ENCODE assay signal across 13 cellular contexts in genomic region chr20:46893877-46894578, GRCh38. TPM values are rescaled to one million over a fixed set of nuclear protein-coding genes. Genes with fewer than 3 reads are reported as not detected.
DNase-seq lines count a peak whose midpoint lies in the region; ATAC-seq, FAIRE-seq and TF ChIP-seq lines count a peak whose summit lies in the region.
"Had no signal": no experiment of that assay in that cellular context is flagged by ENCODE, and none has a peak within 500 bp of the region (broad histone marks: within the 10 kb centered on the region; RNA-seq: fewer than 3 reads in every experiment).

No MANE protein-coding gene starts in this region.

- H3K4me3 Mint-ChIP-seq in HFFc6 = peak overlapping the region; percentile 29; the same call in 1 of the 2 replicates

- peak overlapping the region; percentile 39 for H2AFZ ChIP-seq in osteoblast (ENCODE audit: low read length)

- H3K27ac Mint-ChIP-seq in HFFc6 = no peak overlapping the region

- TF ChIP-seq POLR2A in Peyer's patch (IDR thresholded peaks at IDR 0.05) = no peak

- FAIRE-seq in bronchial epithelial cell (lab: Jason Lieb, UNC) = no peak

- peaks cover 53% of the 10 kb centered on the region for H3K27me3 Mint-ChIP-seq in HFFc6 (ENCODE audit: insufficient read depth)

- peak overlapping the region; percentile 64 for H3K4me2 ChIP-seq in osteoblast (ENCODE audit: insufficient read depth, low read length)

- no peak overlapping the region for H3K27ac ChIP-seq in AG04450 (ENCODE audit: low read depth, low read length)
- no peak overlapping the region for H3K27ac ChIP-seq in osteoblast (ENCODE audit: low read depth, low read length)
- no peak overlapping the region for H3K27ac ChIP-seq in Peyer's patch
- H3K27ac ChIP-seq: brain microvascular endothelial cell had no signal

- H3K4me3 ChIP-seq in AG04450 (ENCODE audit: low read depth, low read length) = peak overlapping the region; percentile 70
- H3K4me3 ChIP-seq in bronchial epithelial cell (ENCODE audit: low read depth, low read length) = peak overlapping the region; percentile 61
- H3K4me3 ChIP-seq in osteoblast (ENCODE audit: insufficient read depth, low read length) = peak overlapping the region; percentile 55
- peak overlapping the region in 2 of 4 donors; percentile 27 to 36 for H3K4me3 ChIP-seq in Peyer's patch

- no peak for TF ChIP-seq CTCF in AG04450 (IDR thresholded peaks at IDR 0.05; ENCODE audit: low read depth, low read length)
- TF ChIP-seq CTCF in HFFc6 (IDR thresholded peaks at IDR 0.05) = no peak
- no peak for TF ChIP-seq CTCF in bronchial epithelial cell (IDR thresholded peaks at IDR 0.05; ENCODE audit: insufficient read depth, low read length, severe bottlenecking)
- TF ChIP-seq CTCF in osteoblast (IDR thresholded peaks at IDR 0.05; ENCODE audit: extremely low read depth, low read depth, low read length) = no peak
- TF ChIP-seq CTCF in Peyer's patch (IDR thresholded peaks at IDR 0.05) = no peak

- H3K36me3 ChIP-seq in bronchial epithelial cell (ENCODE audit: control insufficient read depth, insufficient read depth, low read length) (no peaks in the 10 kb centered on the region), osteoblast (ENCODE audit: insufficient read depth, low read length) (no peaks in the 10 kb centered on the region), Peyer's patch (no peaks in the 10 kb centered on the region)
- H3K36me3 ChIP-seq: brain microvascular endothelial cell had no signal

- H3K79me2 ChIP-seq in osteoblast (ENCODE audit: insufficient read depth, low read length) = peaks cover 6% of the 10 kb centered on the region

- ATAC-seq in SK-N-SH treated with all-trans-retinoic acid at 6 μM for 48 hours = no peak
- ATAC-seq in HG02852 (IDR thresholded peaks at IDR 0.05; ENCODE audit: unreplicated experiment) = no peak

- H3K36me3 Mint-ChIP-seq in HFFc6 (ENCODE audit: low read depth) = no peaks in the 10 kb centered on the region

- DNase-seq in AG04450 (ENCODE audit: low read depth, low spot score) = no peak
- no peak for DNase-seq in HFFc6
- peak; percentile 52 for DNase-seq in bronchial epithelial cell (ENCODE audit: low read depth)
- peak; percentile 52 for DNase-seq in osteoblast (ENCODE audit: insufficient read length, low spot score, missing footprints)
- DNase-seq in Peyer's patch = no peak
- DNase-seq in HT-29 (ENCODE audit: low spot score) = no peak
- DNase-seq: activated CD8-positive, alpha-beta memory T cell treated with anti-CD3 and anti-CD28 coated beads, Interleukin-2, amount 50 U/mL, for 4 hours; brain microvascular endothelial cell; KBM-7; T-helper 2 cell had no signal

- H3K9me3 Mint-ChIP-seq in HFFc6 = peaks cover 8% of the 10 kb centered on the region

- CTCF ChIA-PET in AG04450 (lab: Charles Lee) = no interaction called here

- H3K4me1 ChIP-seq in osteoblast (ENCODE audit: insufficient read depth, low read length) (no peaks in the 10 kb centered on the region), Peyer's patch (peaks cover 0 to 13% (median 0%) of the 10 kb centered on the region in 4 donors)

- H3K4me1 Mint-ChIP-seq in HFFc6 (ENCODE audit: low read depth) = no peaks in the 10 kb centered on the region

- POLR2A ChIA-PET in AG04450 (lab: Yijun Ruan, JAX) = no interaction called here

- H4K20me1 ChIP-seq in osteoblast (ENCODE audit: insufficient read depth, low read length) = no peaks in the 10 kb centered on the region

- H3K9me3 ChIP-seq in AG04450 (ENCODE audit: control insufficient read depth, insufficient read depth, low read length) (no peaks in the 10 kb centered on the region; the same call in 1 of the 2 replicates), osteoblast (ENCODE audit: low read depth, low read length) (peaks cover 2% of the 10 kb centered on the region), Peyer's patch (no peaks in the 10 kb centered on the region)

- H3K27me3 ChIP-seq in AG04450 (ENCODE audit: control insufficient read depth, insufficient read depth, low read length) (no peaks in the 10 kb centered on the region), bronchial epithelial cell (ENCODE audit: control insufficient read depth, insufficient read depth, low read length) (no peaks in the 10 kb centered on the region), osteoblast (ENCODE audit: insufficient read depth, low read length) (peaks cover 27% of the 10 kb centered on the region), Peyer's patch (peaks cover 0 to 21% of the 10 kb centered on the region in 2 donors)

TF ChIP-seq in SK-N-SH treated with all-trans-retinoic acid at 6 μM for 48 hours, 23 proteins besides CTCF, POLR2A, EP300 and RAD21:
- TF ChIP-seq GLIS3 (CRISPR knock-in tag; IDR thresholded peaks at IDR 0.05) (no peak), ZFP30 (CRISPR knock-in tag; IDR thresholded peaks at IDR 0.05) (no peak), BACH2 (CRISPR knock-in tag; IDR thresholded peaks at IDR 0.05; ENCODE audit: borderline replicate concordance) (no peak), ZNF8 (CRISPR knock-in tag; IDR thresholded peaks at IDR 0.05) (no peak), RARB (CRISPR knock-in tag; IDR thresholded peaks at IDR 0.05) (no peak), OSR1 (CRISPR knock-in tag; IDR thresholded peaks at IDR 0.05) (no peak), ARNTL (CRISPR knock-in tag; IDR thresholded peaks at IDR 0.05; ENCODE audit: borderline replicate concordance, low read depth) (no peak), TOX (CRISPR knock-in tag; IDR thresholded peaks at IDR 0.05; ENCODE audit: borderline replicate concordance) (no peak)
- TF ChIP-seq, protein P1, sequence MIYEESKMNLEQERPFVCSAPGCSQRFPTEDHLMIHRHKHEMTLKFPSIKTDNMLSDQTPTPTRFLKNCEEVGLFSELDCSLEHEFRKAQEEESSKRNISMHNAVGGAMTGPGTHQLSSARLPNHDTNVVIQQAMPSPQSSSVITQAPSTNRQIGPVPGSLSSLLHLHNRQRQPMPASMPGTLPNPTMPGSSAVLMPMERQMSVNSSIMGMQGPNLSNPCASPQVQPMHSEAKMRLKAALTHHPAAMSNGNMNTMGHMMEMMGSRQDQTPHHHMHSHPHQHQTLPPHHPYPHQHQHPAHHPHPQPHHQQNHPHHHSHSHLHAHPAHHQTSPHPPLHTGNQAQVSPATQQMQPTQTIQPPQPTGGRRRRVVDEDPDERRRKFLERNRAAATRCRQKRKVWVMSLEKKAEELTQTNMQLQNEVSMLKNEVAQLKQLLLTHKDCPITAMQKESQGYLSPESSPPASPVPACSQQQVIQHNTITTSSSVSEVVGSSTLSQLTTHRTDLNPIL (CRISPR knock-in tag; IDR thresholded peaks at IDR 0.05; ENCODE audit: low read depth) = no peak
TF ChIP-seq in SK-N-SH treated with all-trans-retinoic acid at 6 μM for 48 hours: peak in this region for 0.

RNA-seq across cellular contexts. Expression of gene EYA2, which starts 0.6 kb away (rescaled TPM):
- polyA plus RNA-seq in AG04450 (2011; rRNA removed) = 4.0 and 5.1 TPM in 2 replicates
- 7.8 and 8.3 TPM in 2 replicates for polyA minus RNA-seq in AG04450 (2011; rRNA and poly(A)+ RNA removed)
- under 1 TPM in 5 of 6 experiments, not detected in 1; 0.14 to 0.51 (median 0.28) TPM for total RNA-seq in HFFc6 (2021; fragmentation: NEBNext Ultra II Directional; extraction: Animal tissue kit (Norgen Biotek cat#: 25700))
- 8.4 and 10.6 TPM in 2 replicates for total RNA-seq in bronchial epithelial cell
- 17.7 and 19.2 TPM in 2 replicates for total RNA-seq in osteoblast
- 1 to 10 TPM in 1 of 4 donors, under 1 TPM in 1, not detected in 2; 0.40 to 1.7 TPM for total RNA-seq in Peyer's patch
- not detected in 2 replicates for total RNA-seq in HT-29 (2014; rRNA removed; shearing (Covaris generic))
- total RNA-seq: lung microvascular endothelial cell had no signal

Comparison
In these comparisons a context has a peak if more than half of its experiments do, and no peak if none do; other contexts are left out.
1. DNase-seq: peak in bronchial epithelial cell (single experiment) and osteoblast (single experiment); none in AG04450 (single experiment), HFFc6 (single experiment), Peyer's patch (0 of 3) and HT-29 (single experiment).